15 cellular contexts compared by ENCODE assay signal in the genomic region with DNA sequence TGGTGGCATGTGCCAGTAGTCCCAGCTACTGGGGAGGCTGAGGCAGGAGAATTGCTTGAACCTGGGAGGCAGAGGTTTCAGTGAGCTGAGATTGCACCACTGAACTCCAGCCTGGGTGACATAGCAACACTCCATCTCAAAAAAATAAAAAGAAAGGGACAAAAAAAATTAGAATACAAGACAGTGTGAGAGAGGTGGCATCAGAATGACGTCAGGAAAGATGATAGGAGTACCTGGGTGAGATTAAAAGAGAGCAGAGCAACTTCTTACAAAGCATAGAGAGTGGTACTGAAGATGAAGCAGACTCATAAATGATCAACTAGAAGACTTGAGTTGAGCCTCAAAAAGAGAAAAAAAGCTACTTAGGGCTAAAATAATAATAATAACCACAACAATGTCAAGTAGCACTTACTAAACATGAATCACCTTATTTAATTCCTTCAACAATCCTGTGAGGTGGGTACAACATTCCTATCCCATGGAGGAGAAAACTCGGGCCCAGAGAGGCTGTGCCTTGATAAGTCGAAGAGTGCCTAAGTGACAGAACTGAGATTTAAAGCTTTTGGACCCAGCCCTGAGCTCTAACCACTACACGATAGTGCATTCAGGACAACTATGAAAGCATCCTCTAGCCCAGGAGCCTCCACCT. TPM values are rescaled to one million over a fixed set of nuclear protein-coding genes. Genes with fewer than 3 reads are reported as not detected.
DNase-seq lines count a peak whose midpoint lies in the region; ATAC-seq, FAIRE-seq and TF ChIP-seq lines count a peak whose summit lies in the region.
"Had no signal": no experiment of that assay in that cellular context is flagged by ENCODE, and none has a peak within 500 bp of the region (broad histone marks: within the 10 kb centered on the region; RNA-seq: fewer than 3 reads in every experiment).

No MANE protein-coding gene starts in this region.

- H3K9me3 ChIP-seq in GM23248 (ENCODE audit: low read depth) (no peaks in the 10 kb centered on the region), PC-3 (ENCODE audit: low read length) (no peaks in the 10 kb centered on the region), left ventricle myocardium inferior (replicated peaks) (no peaks in the 10 kb centered on the region)
- H3K9me3 ChIP-seq: HAP-1 had no signal

- H2AFZ ChIP-seq in GM23248 = no peak overlapping the region
- H2AFZ ChIP-seq in PC-3 (ENCODE audit: low read length) = no peak overlapping the region

- H3K4me2 ChIP-seq in GM23248 (ENCODE audit: unreplicated experiment) (no peak overlapping the region), PC-3 (ENCODE audit: low read length) (no peak overlapping the region)

- intact Hi-C loops in PC-3 (cut with micrococcal nuclease) = no loop called here
- intact Hi-C loops in posterior cingulate gyrus (cut with DNase I) = no loop called here
- intact Hi-C loops in left ventricle myocardium inferior (cut with micrococcal nuclease) = no loop called here

- 43 to 63% methylated on average over 4 of the region's 4 CpGs for WGBS in GM23248 (ENCODE audit: low coverage in 1 of 2, low lambda C conversion rate in 2 of 2, missing lambda C conversion rate in 2 of 2), 2 experiments

- no peaks in the 10 kb centered on the region for H3K36me3 Mint-ChIP-seq in effector memory CD8-positive, alpha-beta T cell (ENCODE audit: insufficient read depth)

- H3K4me3 Mint-ChIP-seq in effector memory CD8-positive, alpha-beta T cell = no peak overlapping the region

- peaks cover 19% of the 10 kb centered on the region for H3K4me1 ChIP-seq in GM23248 (ENCODE audit: insufficient read depth)
- no peaks in the 10 kb centered on the region for H3K4me1 ChIP-seq in PC-3 (ENCODE audit: insufficient read depth, low read length)
- H3K4me1 ChIP-seq in foreskin keratinocyte = no peaks in the 10 kb centered on the region
- H3K4me1 ChIP-seq in left ventricle myocardium inferior = peaks cover 7% of the 10 kb centered on the region

- H3K9me2 ChIP-seq in GM23248 (ENCODE audit: insufficient read depth) (no peaks in the 10 kb centered on the region), PC-3 (replicated peaks; ENCODE audit: low read length) (no peaks in the 10 kb centered on the region)

- no peak overlapping the region for H3K27ac Mint-ChIP-seq in effector memory CD8-positive, alpha-beta T cell

- DNase-seq in GM23248 (peak; percentile 60), PC-3 (peak; percentile 40), foreskin keratinocyte (peak in 1 of 2 donors; percentile 36), urothelium cell line (ENCODE audit: low spot score) (peak; percentile 37), posterior cingulate gyrus (no peak), left ventricle myocardium inferior (no peak)
- no peak for DNase-seq in effector memory CD8-positive, alpha-beta T cell
- DNase-seq: C1 segment of cervical spinal cord, NCI-H1092, NCI-H1694, NCI-H446, NCI-H748 treated with DMSO at 0.1 percent for 48 hours, Right ventricle myocardium superior had no signal

- no TSS peak for BruUV-seq in PC-3 (replicated peaks; lab: Mats Ljungman, UMichigan)

- POLR2A ChIA-PET in PC-3 (lab: Charles Lee; ENCODE audit: unreplicated experiment) = no interaction called here

- H3K9me3 Mint-ChIP-seq in effector memory CD8-positive, alpha-beta T cell = no peaks in the 10 kb centered on the region

- H3K27me3 Mint-ChIP-seq in effector memory CD8-positive, alpha-beta T cell = peaks cover 37 to 50% of the 10 kb centered on the region in 2 donors

- H3K4me3 ChIP-seq in GM23248 (no peak overlapping the region), PC-3 (ENCODE audit: low read length) (no peak overlapping the region), left ventricle myocardium inferior (no peak overlapping the region)
- H3K4me3 ChIP-seq: HAP-1 had no signal

- no peak for ATAC-seq in PC-3
- peak; percentile 38 for ATAC-seq in foreskin keratinocyte
- ATAC-seq in effector memory CD8-positive, alpha-beta T cell (replicated peaks) = no peak
- ATAC-seq: SK-N-SH treated with all-trans-retinoic acid at 6 μM for 48 hours had no signal

- TF ChIP-seq CTCF in PC-3 (conservative IDR thresholded peaks at IDR 0.05; ENCODE audit: low read depth, low read length) = no peak
- no peak for TF ChIP-seq CTCF in foreskin keratinocyte (conservative IDR thresholded peaks at IDR 0.05)
- no peak for TF ChIP-seq CTCF in left ventricle myocardium inferior (IDR thresholded peaks at IDR 0.05; ENCODE audit: borderline replicate concordance)

- CTCF ChIA-PET in PC-3 (lab: Charles Lee) = no interaction called here

- in situ Hi-C loops in GM23248 (cut with MboI) = no loop called here

- no peak overlapping the region for H3K27ac ChIP-seq in GM23248
- no peak overlapping the region for H3K27ac ChIP-seq in PC-3 (ENCODE audit: low read length)
- no peak overlapping the region for H3K27ac ChIP-seq in foreskin keratinocyte
- no peak overlapping the region for H3K27ac ChIP-seq in left ventricle myocardium inferior (replicated peaks)

- H4K20me1 ChIP-seq in GM23248 (ENCODE audit: insufficient read depth) (no peaks in the 10 kb centered on the region), PC-3 (ENCODE audit: low read length) (no peaks in the 10 kb centered on the region)

- H3K4me1 Mint-ChIP-seq in effector memory CD8-positive, alpha-beta T cell (ENCODE audit: low read depth in 2 of 2) = no peaks in the 10 kb centered on the region

- no peaks in the 10 kb centered on the region for H3K36me3 ChIP-seq in GM23248 (ENCODE audit: low read depth)
- H3K36me3 ChIP-seq in PC-3 (ENCODE audit: low read depth, low read length) = no peaks in the 10 kb centered on the region
- no peaks in the 10 kb centered on the region for H3K36me3 ChIP-seq in left ventricle myocardium inferior
- H3K36me3 ChIP-seq: HAP-1 had no signal

- H3K9ac ChIP-seq in GM23248 (no peak overlapping the region), PC-3 (ENCODE audit: low read length) (no peak overlapping the region)

- H3K27me3 ChIP-seq in GM23248 (replicated peaks; ENCODE audit: insufficient read depth) (peaks cover 7% of the 10 kb centered on the region; the same call in 1 of the 2 replicates), PC-3 (ENCODE audit: low read length) (peaks cover 59% of the 10 kb centered on the region), foreskin keratinocyte (peaks cover 65% of the 10 kb centered on the region), left ventricle myocardium inferior (ENCODE audit: low read depth) (peaks cover 37% of the 10 kb centered on the region)

- no peak for FAIRE-seq in urothelium cell line (lab: Jason Lieb, UNC)

- no peaks in the 10 kb centered on the region for H3K79me2 ChIP-seq in GM23248 (ENCODE audit: insufficient read depth)
- H3K79me2 ChIP-seq in PC-3 (ENCODE audit: low read length) = no peaks in the 10 kb centered on the region

- H3F3A ChIP-seq in GM23248 (ENCODE audit: insufficient read depth) = peaks cover 9% of the 10 kb centered on the region; the same call in 1 of the 2 replicates
- no peaks in the 10 kb centered on the region for H3F3A ChIP-seq in PC-3 (ENCODE audit: low read length, unreplicated experiment)

RNA-seq across cellular contexts. Expression of gene SLN, which starts 5.2 kb away (rescaled TPM):
- total RNA-seq in GM23248 (2014; rRNA removed; shearing (Covaris generic)) = not detected in 2 replicates
- polyA plus RNA-seq in GM23248 (2016; fragmentation: Nextera tagmentation; extraction: Ambion mirVana) (not detected in 2 replicates), foreskin keratinocyte (not detected in 2 replicates)
- total RNA-seq in PC-3 (2014; rRNA removed) (0.40 TPM in 1 of 2 replicates, not detected in the other), foreskin keratinocyte (not detected in 2 replicates), left ventricle myocardium inferior (64.0 TPM)

Comparison
In these comparisons a context has a peak if more than half of its experiments do, and no peak if none do; other contexts are left out.
1. DNase-seq: peak in GM23248 (single experiment), PC-3 (single experiment) and urothelium cell line (single experiment); none in posterior cingulate gyrus (0 of 10), effector memory CD8-positive, alpha-beta T cell (0 of 3) and left ventricle myocardium inferior (single experiment).
2. RNA of gene SLN, which starts 5.2 kb away (total RNA-seq): 64.0 TPM in left ventricle myocardium inferior (single experiment); 0.40 TPM in PC-3, not detected in GM23248 and not detected in foreskin keratinocyte; every median in the first group is over 10 times any median in the second.